In the genomic region with DNA sequence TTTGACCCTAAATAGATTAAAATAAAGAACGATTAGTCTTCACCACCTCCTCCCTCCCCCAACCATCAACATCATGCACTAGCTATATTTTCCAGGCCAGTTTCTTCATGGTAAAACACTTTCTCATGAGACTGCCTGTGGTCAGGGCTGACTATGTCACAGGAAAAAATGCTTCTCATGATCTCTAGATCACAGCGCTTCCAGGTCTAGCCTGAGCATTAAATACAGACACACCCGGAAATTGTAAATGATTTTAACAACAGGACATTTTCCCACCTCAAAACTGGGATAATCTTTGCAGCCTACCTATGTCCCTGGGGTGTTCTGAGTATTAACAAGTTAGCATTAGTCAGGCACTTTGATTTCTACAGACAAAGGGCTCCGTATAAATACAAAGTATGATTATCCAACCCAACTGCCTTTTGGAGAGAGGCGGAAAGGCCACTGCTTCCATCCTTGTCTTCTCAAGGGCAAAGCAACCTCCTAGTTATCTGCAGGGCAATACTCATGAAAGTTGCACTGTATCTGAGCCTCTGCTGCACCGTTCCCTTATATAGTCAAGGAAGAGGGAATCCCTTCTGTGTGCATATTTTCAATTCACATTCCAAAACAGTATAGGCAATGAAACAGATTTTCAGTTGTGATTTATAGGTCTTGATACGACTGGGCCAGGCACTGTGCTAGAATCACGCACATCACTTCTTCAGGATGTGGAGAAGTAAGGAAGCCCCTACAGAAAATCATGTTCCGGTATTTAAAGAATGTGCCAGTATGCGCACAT, we compare ENCODE assay signal across 9 cellular contexts.
DNase-seq lines count a peak whose midpoint lies in the region; ATAC-seq, FAIRE-seq and TF ChIP-seq lines count a peak whose summit lies in the region.
"Had no signal": no experiment of that assay in that cellular context is flagged by ENCODE, and none has a peak within 500 bp of the region (broad histone marks: within the 10 kb centered on the region; RNA-seq: fewer than 3 reads in every experiment).

No MANE protein-coding gene starts in this region.

- H3K4me2 ChIP-seq in OCI-LY1 (ENCODE audit: low read length) = peak overlapping the region; percentile 81

- H3K36me3 ChIP-seq in OCI-LY1 (ENCODE audit: insufficient read depth, low read length) = peaks cover 8% of the 10 kb centered on the region; the same call in 1 of the 2 replicates
- no peaks in the 10 kb centered on the region for H3K36me3 ChIP-seq in stomach

- FAIRE-seq in GM19239 (lab: Jason Lieb, UNC) = no peak

- no peaks in the 10 kb centered on the region for H3K27me3 Mint-ChIP-seq in activated T-helper 2 cell treated with anti-CD3 and anti-CD28 coated beads, Interferon-gamma antibody, Interleukin-2, Interleukin-4, amounts not matched to agents 10 μg/mL and 5 μg/mL and 100 μg/mL, durations not matched to agents 14 hours and 24 hours and 36 hours (ENCODE audit: low read depth)

- no peak for DNase-seq in activated T-helper 2 cell treated with anti-CD3 and anti-CD28 coated beads, Interferon-gamma antibody, Interleukin-2, Interleukin-4, amounts not matched to agents 10 μg/mL and 5 μg/mL and 100 μg/mL, durations not matched to agents 14 hours and 24 hours and 36 hours (ENCODE audit: low spot score)
- DNase-seq in hepatic stellate cell (ENCODE audit: low spot score) = peak; percentile 49
- DNase-seq in stomach = no peak
- no peak for DNase-seq in GM19239 (ENCODE audit: insufficient read length, low spot score)
- DNase-seq: effector CD8-positive, alpha-beta T cell had no signal

- H3K27ac ChIP-seq in OCI-LY1 (ENCODE audit: low read depth, low read length, poor library complexity, severe bottlenecking) (peak overlapping the region; percentile 88), stomach (peak overlapping the region; percentile 88 to 92 (median 91))

- peaks cover 41% of the 10 kb centered on the region for H3K36me3 Mint-ChIP-seq in activated T-helper 2 cell treated with anti-CD3 and anti-CD28 coated beads, Interferon-gamma antibody, Interleukin-2, Interleukin-4, amounts not matched to agents 10 μg/mL and 5 μg/mL and 100 μg/mL, durations not matched to agents 14 hours and 24 hours and 36 hours (ENCODE audit: low read depth)

- H4K20me1 ChIP-seq in OCI-LY1 (ENCODE audit: insufficient read depth, low read length) = no peaks in the 10 kb centered on the region

- H3K9me3 Mint-ChIP-seq in activated T-helper 2 cell treated with anti-CD3 and anti-CD28 coated beads, Interferon-gamma antibody, Interleukin-2, Interleukin-4, amounts not matched to agents 10 μg/mL and 5 μg/mL and 100 μg/mL, durations not matched to agents 14 hours and 24 hours and 36 hours = no peaks in the 10 kb centered on the region

- TF ChIP-seq EP300 in stomach (IDR thresholded peaks at IDR 0.05) = no peak

- TF ChIP-seq POLR2A in stomach (IDR thresholded peaks at IDR 0.05) = no peak

- H3K9me3 ChIP-seq in OCI-LY1 (ENCODE audit: low read length) = no peaks in the 10 kb centered on the region
- H3K9me3 ChIP-seq in stomach = no peaks in the 10 kb centered on the region

- H3K27me3 ChIP-seq in OCI-LY1 (ENCODE audit: insufficient read depth, low read length) (no peaks in the 10 kb centered on the region), stomach (no peaks in the 10 kb centered on the region)

- intact Hi-C loops in activated T-helper 2 cell treated with anti-CD3 and anti-CD28 coated beads, Interferon-gamma antibody, Interleukin-2, Interleukin-4, amounts not matched to agents 10 μg/mL and 5 μg/mL and 100 μg/mL, durations not matched to agents 14 hours and 24 hours and 36 hours (cut with micrococcal nuclease) = loop anchor here (1.0 to 5.0 kb wide), 9 partner anchors 15 to 365 kb away; no protein-coding TSS in a partner anchor
- intact Hi-C loops in stomach (cut with DNase I; ENCODE audit: low total_unique reads) = no loop called here

- 18 to 29% (median 26%) methylated on average over 10 of the region's 10 CpGs for WGBS in stomach, 5 donors

- no peaks in the 10 kb centered on the region for H3K9me2 ChIP-seq in OCI-LY1 (ENCODE audit: low read depth, low read length)

- no peak overlapping the region for H2AFZ ChIP-seq in OCI-LY1 (ENCODE audit: low read length)

- no peak for ATAC-seq in HG02973 (IDR thresholded peaks at IDR 0.05; ENCODE audit: unreplicated experiment)
- no peak for ATAC-seq in HG03442 (IDR thresholded peaks at IDR 0.05; ENCODE audit: unreplicated experiment)
- ATAC-seq in HG02571 (IDR thresholded peaks at IDR 0.05; ENCODE audit: unreplicated experiment) = no peak

- no peaks in the 10 kb centered on the region for H3F3A ChIP-seq in OCI-LY1 (ENCODE audit: insufficient read depth, low read length)

- peak overlapping the region; percentile 80 for H3K9ac ChIP-seq in OCI-LY1 (ENCODE audit: low read length)

- H3K79me2 ChIP-seq in OCI-LY1 (ENCODE audit: insufficient read depth, low read length) = peaks cover 76% of the 10 kb centered on the region

- peak overlapping the region; percentile 91 for H3K4me3 Mint-ChIP-seq in activated T-helper 2 cell treated with anti-CD3 and anti-CD28 coated beads, Interferon-gamma antibody, Interleukin-2, Interleukin-4, amounts not matched to agents 10 μg/mL and 5 μg/mL and 100 μg/mL, durations not matched to agents 14 hours and 24 hours and 36 hours (ENCODE audit: low read depth)

- TF ChIP-seq CTCF in OCI-LY1 (IDR thresholded peaks at IDR 0.05; ENCODE audit: low read length) = no peak
- TF ChIP-seq CTCF in stomach (IDR thresholded peaks at IDR 0.05) = no peak

- H3K4me1 Mint-ChIP-seq in activated T-helper 2 cell treated with anti-CD3 and anti-CD28 coated beads, Interferon-gamma antibody, Interleukin-2, Interleukin-4, amounts not matched to agents 10 μg/mL and 5 μg/mL and 100 μg/mL, durations not matched to agents 14 hours and 24 hours and 36 hours (ENCODE audit: low read depth) = peaks cover 67% of the 10 kb centered on the region

- peak overlapping the region; percentile 81 for H3K4me3 ChIP-seq in OCI-LY1 (ENCODE audit: low read depth, low read length, poor library complexity, severe bottlenecking)
- peak overlapping the region; percentile 47 to 55 (median 49) for H3K4me3 ChIP-seq in stomach

- peak overlapping the region; percentile 94 for H3K27ac Mint-ChIP-seq in activated T-helper 2 cell treated with anti-CD3 and anti-CD28 coated beads, Interferon-gamma antibody, Interleukin-2, Interleukin-4, amounts not matched to agents 10 μg/mL and 5 μg/mL and 100 μg/mL, durations not matched to agents 14 hours and 24 hours and 36 hours

- H3K4me1 ChIP-seq in OCI-LY1 (ENCODE audit: insufficient read depth, low read length, severe bottlenecking) (peaks cover 76% of the 10 kb centered on the region), stomach (peaks cover 29 to 90% (median 53%) of the 10 kb centered on the region in 4 donors)
